8 cellular contexts compared by ENCODE assay signal in the genomic region with DNA sequence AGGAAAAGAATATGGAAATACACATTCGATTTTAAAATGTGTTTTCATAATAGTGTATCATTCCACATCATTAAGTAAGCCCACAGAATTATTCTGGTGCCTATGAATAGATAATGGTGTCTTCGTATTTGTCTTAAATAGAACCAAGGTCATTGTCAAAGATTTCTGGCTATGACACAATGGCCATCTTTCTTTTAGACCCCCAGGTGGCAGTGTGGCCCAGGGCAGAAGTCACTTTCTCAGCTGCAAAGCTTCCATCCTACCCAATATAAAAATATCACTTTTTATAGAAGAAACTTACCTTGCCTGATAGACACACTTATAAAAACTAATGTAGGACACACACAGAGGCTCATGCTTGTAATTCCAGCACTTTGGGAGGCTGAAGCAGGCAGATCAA. TPM values are rescaled to one million over a fixed set of nuclear protein-coding genes. Genes with fewer than 3 reads are reported as not detected.
DNase-seq lines count a peak whose midpoint lies in the region; ATAC-seq and TF ChIP-seq lines count a peak whose summit lies in the region.

No MANE protein-coding gene starts in this region.

- WGBS in body of pancreas, 2 donors: 25 to 40% methylated on average over 2 of the region's 2 CpGs

- TF ChIP-seq CTCF in AG09319 (IDR thresholded peaks at IDR 0.05; ENCODE audit: low read depth, low read length): peak; percentile 40
- peak; percentile 52 for TF ChIP-seq CTCF in GM12873 (IDR thresholded peaks at IDR 0.05; ENCODE audit: insufficient read depth, low read depth, low read length, missing control alignments)
- TF ChIP-seq CTCF in body of pancreas (IDR thresholded peaks at IDR 0.05): peak; percentile 21 to 51 (median 35)
- peak; percentile 29 for TF ChIP-seq CTCF in neural progenitor cell (IDR thresholded peaks at IDR 0.05)

- no peak overlapping the region for H3K4me3 Mint-ChIP-seq in neural progenitor cell

- no peaks in the 10 kb centered on the region for H3K4me1 Mint-ChIP-seq in neural progenitor cell

- H3K4me1 ChIP-seq in body of pancreas: no peaks in the 10 kb centered on the region
- H3K4me1 ChIP-seq in neural progenitor cell: no peaks in the 10 kb centered on the region

- no peak overlapping the region for H3K27ac Mint-ChIP-seq in neural progenitor cell

- H3F3A ChIP-seq in neural progenitor cell (ENCODE audit: low read depth): no peaks in the 10 kb centered on the region

- H3K27ac ChIP-seq in body of pancreas (no peak overlapping the region), neural progenitor cell (no peak overlapping the region)

- H3K36me3 ChIP-seq in body of pancreas (replicated peaks in 1 of 2; ENCODE audit: insufficient read depth in 1 of 2, low read depth in 2 of 2): no peaks in the 10 kb centered on the region
- no peaks in the 10 kb centered on the region for H3K36me3 ChIP-seq in neural progenitor cell

- H3K9me3 Mint-ChIP-seq in neural progenitor cell: no peaks in the 10 kb centered on the region

- ATAC-seq in body of pancreas: no peak

- H3K9ac ChIP-seq in neural progenitor cell: no peak overlapping the region

- H3K27me3 Mint-ChIP-seq in neural progenitor cell (ENCODE audit: insufficient read depth, low read depth): no peaks in the 10 kb centered on the region

- H3K4me2 ChIP-seq in neural progenitor cell: no peak overlapping the region

- H3K4me3 ChIP-seq in body of pancreas (no peak overlapping the region), neural progenitor cell (no peak overlapping the region)

- TF ChIP-seq POLR2A in body of pancreas (IDR thresholded peaks at IDR 0.05): no peak

- DNase-seq in AG09319 (ENCODE audit: extremely low read depth, low read depth) (no peak), NCI-H146 treated with DMSO at 0.1 percent for 48 hours (lab: John Stamatoyannopoulos, UW; ENCODE audit: unreplicated experiment) (peak; percentile 12), body of pancreas (peak in 1 of 4 donors; percentile 19), neural progenitor cell (ENCODE audit: low spot score) (no peak), NCI-H510A (lab: John Stamatoyannopoulos, UW) (no peak), DMS153 (lab: John Stamatoyannopoulos, UW) (no peak), T1000 (lab: John Stamatoyannopoulos, UW) (no peak)

- no peak overlapping the region for H2AFZ ChIP-seq in neural progenitor cell (replicated peaks)

- no peaks in the 10 kb centered on the region for H4K20me1 ChIP-seq in neural progenitor cell (ENCODE audit: low read depth)

- intact Hi-C loops in body of pancreas (cut with DNase I): no loop called here

- H3K9me3 ChIP-seq in body of pancreas (no peaks in the 10 kb centered on the region), neural progenitor cell (ENCODE audit: low read depth) (no peaks in the 10 kb centered on the region)

- H3K36me3 Mint-ChIP-seq in neural progenitor cell: no peaks in the 10 kb centered on the region

- H3K79me2 ChIP-seq in neural progenitor cell (ENCODE audit: low read depth): no peaks in the 10 kb centered on the region

- H3K27me3 ChIP-seq in body of pancreas (no peaks in the 10 kb centered on the region), neural progenitor cell (no peaks in the 10 kb centered on the region)

RNA-seq across cellular contexts. Expression of a gene that starts 57.5 kb away (rescaled TPM):
- total RNA-seq in body of pancreas (10 to 100 TPM in 1 of 2 donors, 1 to 10 TPM in 1; 3.4 to 10.2 TPM), neural progenitor cell (ENCODE audit: low replicate concordance) (20.3 and 35.9 TPM in 2 replicates)

RNA-seq across cellular contexts. Expression of a gene that starts 57.7 kb away (rescaled TPM):
- 10 to 100 TPM; 14.5 to 60.3 TPM for total RNA-seq in body of pancreas
- 35.3 and 49.4 TPM in 2 replicates for total RNA-seq in neural progenitor cell (ENCODE audit: low replicate concordance)
